9 cellular contexts compared by ENCODE assay signal in genomic region chr16:3578610-3579551, GRCh38. TPM values are rescaled to one million over a fixed set of nuclear protein-coding genes. Genes with fewer than 3 reads are reported as not detected.
DNase-seq lines count a peak whose midpoint lies in the region; ATAC-seq and TF ChIP-seq lines count a peak whose summit lies in the region.
"Had no signal": no experiment of that assay in that cellular context is flagged by ENCODE, and none has a peak within 500 bp of the region (broad histone marks: within the 10 kb centered on the region; RNA-seq: fewer than 3 reads in every experiment).

No MANE protein-coding gene starts in this region.

- H3K36me3 Mint-ChIP-seq in CD8-positive, alpha-beta T cell, result peaks cover 23% of the 10 kb centered on the region
- H3K36me3 Mint-ChIP-seq in naive thymus-derived CD8-positive, alpha-beta T cell, result peaks cover 0 to 20% (median 3%) of the 10 kb centered on the region in 3 donors

- peak overlapping the region; percentile 85 for H3K4me3 Mint-ChIP-seq in CD8-positive, alpha-beta T cell
- H3K4me3 Mint-ChIP-seq in naive thymus-derived CD8-positive, alpha-beta T cell, result peak overlapping the region; percentile 93 to 100 (median 98)

- H3K27me3 ChIP-seq in CD8-positive, alpha-beta T cell (ENCODE audit: insufficient read depth, low read length), result no peaks in the 10 kb centered on the region
- H3K27me3 ChIP-seq in Karpas-422 (ENCODE audit: low read length) (no peaks in the 10 kb centered on the region), GM23248 (replicated peaks; ENCODE audit: insufficient read depth) (no peaks in the 10 kb centered on the region)
- H3K27me3 ChIP-seq: upper lobe of left lung had no signal

- H3K79me2 ChIP-seq in Karpas-422 (ENCODE audit: low read length), result peaks cover 35% of the 10 kb centered on the region
- H3K79me2 ChIP-seq in GM23248 (ENCODE audit: insufficient read depth), result no peaks in the 10 kb centered on the region

- no peaks in the 10 kb centered on the region for H3F3A ChIP-seq in GM23248 (ENCODE audit: insufficient read depth)

- H3K9me2 ChIP-seq in Karpas-422 (replicated peaks; ENCODE audit: insufficient read depth, low read length) (no peaks in the 10 kb centered on the region), GM23248 (ENCODE audit: insufficient read depth) (no peaks in the 10 kb centered on the region)

- H2AFZ ChIP-seq in Karpas-422 (ENCODE audit: low read length) (no peak overlapping the region), GM23248 (no peak overlapping the region)

- peaks cover 44% of the 10 kb centered on the region for H3K4me1 ChIP-seq in CD8-positive, alpha-beta T cell (ENCODE audit: insufficient read depth, low read length)
- peaks cover 56% of the 10 kb centered on the region for H3K4me1 ChIP-seq in Karpas-422 (ENCODE audit: low read length)
- H3K4me1 ChIP-seq in GM23248 (ENCODE audit: insufficient read depth), result no peaks in the 10 kb centered on the region

- 68 to 76% methylated on average over 10 to 20 of the region's 20 CpGs for WGBS in GM23248 (ENCODE audit: low coverage in 1 of 2, low lambda C conversion rate in 2 of 2, missing lambda C conversion rate in 2 of 2), 2 experiments

- H3K36me3 ChIP-seq in CD8-positive, alpha-beta T cell (ENCODE audit: insufficient read depth, low read length), result no peaks in the 10 kb centered on the region
- H3K36me3 ChIP-seq in Karpas-422 (ENCODE audit: insufficient read depth, low read length) (peaks cover 8% of the 10 kb centered on the region; the same call in 1 of the 2 replicates), GM23248 (ENCODE audit: low read depth) (no peaks in the 10 kb centered on the region)

- peak overlapping the region; percentile 47 for H3K4me3 ChIP-seq in CD8-positive, alpha-beta T cell (ENCODE audit: low read depth, low read length)
- H3K4me3 ChIP-seq in Karpas-422 (ENCODE audit: low read length), result peak overlapping the region; percentile 95; the same call in 1 of the 2 replicates
- H3K4me3 ChIP-seq in GM23248, result no peak overlapping the region

- peak; percentile 30 for ATAC-seq in CD8-positive, alpha-beta T cell
- ATAC-seq in GM21381 (IDR thresholded peaks at IDR 0.05; ENCODE audit: unreplicated experiment), result peak; percentile 57
- peak; percentile 47 to 55 for ATAC-seq in naive thymus-derived CD8-positive, alpha-beta T cell

- peak; percentile 16 to 81 (median 59) for DNase-seq in CD8-positive, alpha-beta T cell
- peak; percentile 72 for DNase-seq in Karpas-422
- peak; percentile 81 to 84 for DNase-seq in activated T-cell treated with anti-CD3 and anti-CD28 coated beads, Interleukin-2, amount 50 U/mL, for 48 hours
- peak in 8 of 10 donors; percentile 26 to 72 (median 46) for DNase-seq in naive thymus-derived CD8-positive, alpha-beta T cell
- no peak for DNase-seq in GM23248
- DNase-seq in NCI-H446 (lab: John Stamatoyannopoulos, UW), result no peak
- DNase-seq in ecto neural progenitor cell (ENCODE audit: low spot score), result no peak
- DNase-seq: upper lobe of left lung had no signal

- no peaks in the 10 kb centered on the region for H3K9me3 ChIP-seq in CD8-positive, alpha-beta T cell (ENCODE audit: low read length)
- H3K9me3 ChIP-seq in Karpas-422 (ENCODE audit: low read length) (no peaks in the 10 kb centered on the region), GM23248 (ENCODE audit: low read depth) (no peaks in the 10 kb centered on the region)
- H3K9me3 ChIP-seq: upper lobe of left lung had no signal

- POLR2A ChIA-PET in CD8-positive, alpha-beta T cell (lab: Charles Lee), result interaction anchor here (0.9 to 1.6 kb wide), 3 partner anchors 36 to 253 kb away, joined by 3 to 4 read pairs (median 4); no protein-coding TSS in a partner anchor
- POLR2A ChIA-PET in naive thymus-derived CD8-positive, alpha-beta T cell (lab: Charles Lee), result interaction anchor here (0.6 to 1.3 kb wide), 5 partner anchors 11 to 78 kb away, joined by 3 to 6 read pairs (median 3); partner anchors contain the start of gene CLUAP1

- in situ Hi-C loops in GM23248 (cut with MboI), result no loop called here

- no peaks in the 10 kb centered on the region for H3K27me3 Mint-ChIP-seq in CD8-positive, alpha-beta T cell (ENCODE audit: low read depth)
- no peaks in the 10 kb centered on the region for H3K27me3 Mint-ChIP-seq in naive thymus-derived CD8-positive, alpha-beta T cell

- H3K9ac ChIP-seq in Karpas-422 (ENCODE audit: low read length), result peak overlapping the region; percentile 98
- H3K9ac ChIP-seq in GM23248, result no peak overlapping the region

- peaks cover 49% of the 10 kb centered on the region for H3K4me1 Mint-ChIP-seq in CD8-positive, alpha-beta T cell (ENCODE audit: low read depth)
- H3K4me1 Mint-ChIP-seq in naive thymus-derived CD8-positive, alpha-beta T cell, result peaks cover 26 to 68% (median 61%) of the 10 kb centered on the region in 4 donors

- no peaks in the 10 kb centered on the region for H3K9me3 Mint-ChIP-seq in CD8-positive, alpha-beta T cell
- H3K9me3 Mint-ChIP-seq in naive thymus-derived CD8-positive, alpha-beta T cell, result no peaks in the 10 kb centered on the region

- peak overlapping the region; percentile 75 for H3K27ac ChIP-seq in CD8-positive, alpha-beta T cell (ENCODE audit: low read depth, low read length)
- H3K27ac ChIP-seq in Karpas-422 (ENCODE audit: low read length), result peak overlapping the region; percentile 95
- H3K27ac ChIP-seq in GM23248, result no peak overlapping the region

- H3K27ac Mint-ChIP-seq in CD8-positive, alpha-beta T cell, result peak overlapping the region; percentile 91
- peak overlapping the region; percentile 86 to 98 (median 95) for H3K27ac Mint-ChIP-seq in naive thymus-derived CD8-positive, alpha-beta T cell

- H3K4me2 ChIP-seq in Karpas-422 (ENCODE audit: low read depth, low read length, poor library complexity, severe bottlenecking) (peak overlapping the region; percentile 90), GM23248 (ENCODE audit: unreplicated experiment) (no peak overlapping the region)

- no peak for TF ChIP-seq CTCF in CD8-positive, alpha-beta T cell (IDR thresholded peaks at IDR 0.05)

- CTCF ChIA-PET in CD8-positive, alpha-beta T cell (lab: Charles Lee), result no interaction called here

- no peaks in the 10 kb centered on the region for H4K20me1 ChIP-seq in Karpas-422 (ENCODE audit: insufficient read depth, low read depth, low read length)
- no peaks in the 10 kb centered on the region for H4K20me1 ChIP-seq in GM23248 (ENCODE audit: insufficient read depth)

- intact Hi-C loops in CD8-positive, alpha-beta T cell (cut with DNase I, micrococcal nuclease), result loop anchor here (2.0 to 5.0 kb wide), 2 partner anchors 32 to 77 kb away; partner anchors contain the start of genes CLUAP1 (in 1 of the 2) and SLX4 (in 1 of the 2)

RNA-seq across cellular contexts. Expression of gene NLRC3, which starts 1.7 kb away (rescaled TPM):
- total RNA-seq in CD8-positive, alpha-beta T cell, result 10 to 100 TPM; 39.5 to 42.9 TPM
- 22.4 and 31.5 TPM in 2 replicates for total RNA-seq in Karpas-422 (2014; rRNA removed; shearing (Covaris generic); ENCODE audit: low replicate concordance)
- total RNA-seq in naive thymus-derived CD8-positive, alpha-beta T cell, result 10 to 100 TPM; 93.5 to 99.9 TPM
- 10 to 100 TPM; 17.1 to 31.9 (median 19.7) TPM for polyA plus RNA-seq in naive thymus-derived CD8-positive, alpha-beta T cell
- total RNA-seq in GM23248 (2014; rRNA removed; shearing (Covaris generic)), result not detected in 2 replicates
- 0.11 and 0.22 TPM in 2 replicates for polyA plus RNA-seq in GM23248 (2016; fragmentation: Nextera tagmentation; extraction: Ambion mirVana)

RNA-seq across cellular contexts. Expression of gene SLX4, which starts 32.5 kb away (rescaled TPM):
- 1 to 10 TPM; 5.1 to 5.2 TPM for total RNA-seq in CD8-positive, alpha-beta T cell
- 9.1 and 12.7 TPM in 2 replicates for total RNA-seq in Karpas-422 (2014; rRNA removed; shearing (Covaris generic); ENCODE audit: low replicate concordance)
- 1 to 10 TPM; 7.8 to 8.6 TPM for total RNA-seq in naive thymus-derived CD8-positive, alpha-beta T cell
- 1 to 10 TPM in 1 of 3 donors, under 1 TPM in 2; 0.32 to 1.2 (median 0.43) TPM for polyA plus RNA-seq in naive thymus-derived CD8-positive, alpha-beta T cell
- total RNA-seq in GM23248 (2014; rRNA removed; shearing (Covaris generic)), result 2.3 and 6.2 TPM in 2 replicates
- 1.9 and 2.0 TPM in 2 replicates for polyA plus RNA-seq in GM23248 (2016; fragmentation: Nextera tagmentation; extraction: Ambion mirVana)

Comparison
In these comparisons a context has a peak if more than half of its experiments do, and no peak if none do; other contexts are left out.
1. DNase-seq: peak in CD8-positive, alpha-beta T cell (7 of 7), Karpas-422 (single experiment), activated T-cell treated with anti-CD3 and anti-CD28 coated beads, Interleukin-2, amount 50 U/mL, for 48 hours (2 of 2) and naive thymus-derived CD8-positive, alpha-beta T cell (8 of 10); none in GM23248 (single experiment), NCI-H446 (0 of 2) and ecto neural progenitor cell (single experiment).
2. RNA of gene NLRC3, which starts 1.7 kb away (total RNA-seq): 93.5 to 99.9 TPM in naive thymus-derived CD8-positive, alpha-beta T cell, 39.5 to 42.9 TPM in CD8-positive, alpha-beta T cell and 22.4 to 31.5 TPM in Karpas-422; not detected in GM23248; every median in the first group is over 10 times any median in the second.
3. Peak in every context shown above with its lines, with median percentiles within 50 percentile points of each other: ATAC-seq.